In the genomic region with DNA sequence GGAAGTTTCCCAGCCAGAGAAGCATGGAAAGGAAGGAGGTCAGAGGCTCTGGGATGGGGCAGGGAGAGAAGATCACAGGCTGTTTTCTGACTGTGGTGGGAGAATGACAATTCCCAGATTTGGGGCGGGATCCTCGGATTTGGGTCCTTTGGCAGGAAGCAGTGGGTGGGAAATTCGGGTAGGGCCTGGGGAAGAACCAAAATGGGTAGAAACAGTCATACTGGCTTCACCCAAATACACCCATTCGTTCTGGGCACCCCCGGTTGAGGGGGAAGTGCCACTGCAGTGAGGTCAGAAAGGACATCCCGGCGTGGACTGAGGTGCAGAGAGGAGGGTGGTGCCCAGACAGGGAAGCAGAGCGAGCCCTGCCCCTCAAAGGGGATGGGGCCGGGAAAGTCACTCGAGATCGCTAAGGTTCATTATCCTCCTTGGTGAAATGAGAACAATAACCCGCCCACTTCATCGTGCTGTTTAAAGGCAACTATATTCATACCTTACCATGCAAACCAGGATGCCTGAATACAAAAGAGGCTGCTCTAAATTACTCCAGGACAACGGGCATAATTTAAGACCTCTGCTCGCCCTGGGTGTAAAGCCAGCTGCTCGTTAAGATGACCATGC, we compare ENCODE assay signal across 18 cellular contexts.
"Had no signal": no experiment of that assay in that cellular context is flagged by ENCODE, and none has a peak within 500 bp of the region (broad histone marks: within the 10 kb centered on the region; RNA-seq: fewer than 3 reads in every experiment).

No MANE protein-coding gene starts in this region.

- H3K9me3 ChIP-seq: neutrophil, transverse colon had no signal

- H3K36me3 ChIP-seq: transverse colon had no signal

- H3K27me3 Mint-ChIP-seq: activated B cell treated with CpG ODN at 0.5 μM for 24 hours; activated CD4-positive, alpha-beta T cell treated with anti-CD3 and anti-CD28 coated beads, Interleukin-2, amount 10 ng/mL, durations not matched to agents 24 days and 14 days; activated naive CD8-positive, alpha-beta T cell; central memory CD8-positive, alpha-beta T cell; stimulated activated naive B cell treated with anti-CD40 and anti-IgM and Interleukin-4, amounts not matched to agents 10 μg/mL and 1 μg/mL and 100 μg/mL, for 72 hours; T-helper 17 cell had no signal

- H3K4me3 Mint-ChIP-seq: activated B cell treated with CpG ODN at 0.5 μM for 24 hours; activated CD4-positive, alpha-beta T cell treated with anti-CD3 and anti-CD28 coated beads, Interleukin-2, amount 10 ng/mL, durations not matched to agents 24 days and 14 days; activated naive CD8-positive, alpha-beta T cell; central memory CD8-positive, alpha-beta T cell; stimulated activated naive B cell treated with anti-CD40 and anti-IgM and Interleukin-4, amounts not matched to agents 10 μg/mL and 1 μg/mL and 100 μg/mL, for 72 hours had no signal

- H3K4me3 ChIP-seq: coronary artery, transverse colon had no signal

- DNase-seq: activated B cell treated with CpG ODN at 0.5 μM for 24 hours; activated CD4-positive, alpha-beta T cell treated with anti-CD3 and anti-CD28 coated beads, Interleukin-2, amount 10 ng/mL, durations not matched to agents 24 days and 14 days; activated effector memory CD4-positive, alpha-beta T cell treated with anti-CD3 and anti-CD28 coated beads, Interleukin-2, amount 50 U/mL, for 16 hours; activated T-cell treated with anti-CD3 and anti-CD28 coated beads, Interleukin-2, amount 50 U/mL, for 48 hours; anterior cingulate cortex; brain microvascular endothelial cell; effector memory CD4-positive, alpha-beta T cell; erythroblast; left colon; midbrain; stimulated activated naive B cell treated with anti-CD40 and anti-IgM and Interleukin-4, amounts not matched to agents 10 μg/mL and 1 μg/mL and 100 μg/mL, for 72 hours; substantia nigra; T-helper 17 cell; transverse colon had no signal

- H3K27ac ChIP-seq: brain microvascular endothelial cell, coronary artery, neutrophil, transverse colon had no signal

- H3K36me3 Mint-ChIP-seq: activated naive CD8-positive, alpha-beta T cell had no signal

- H3K27ac Mint-ChIP-seq: activated B cell treated with CpG ODN at 0.5 μM for 24 hours; activated CD4-positive, alpha-beta T cell treated with anti-CD3 and anti-CD28 coated beads, Interleukin-2, amount 10 ng/mL, durations not matched to agents 24 days and 14 days; activated naive CD8-positive, alpha-beta T cell; stimulated activated naive B cell treated with anti-CD40 and anti-IgM and Interleukin-4, amounts not matched to agents 10 μg/mL and 1 μg/mL and 100 μg/mL, for 72 hours; T-helper 17 cell had no signal

- ATAC-seq: left colon; stimulated activated naive B cell treated with anti-CD40 and anti-IgM and Interleukin-4, amounts not matched to agents 10 μg/mL and 1 μg/mL and 100 μg/mL, for 72 hours; T-helper 17 cell had no signal

- H3K27me3 ChIP-seq: brain microvascular endothelial cell, neutrophil, transverse colon had no signal

- H3K9me3 Mint-ChIP-seq: activated B cell treated with CpG ODN at 0.5 μM for 24 hours; activated CD4-positive, alpha-beta T cell treated with anti-CD3 and anti-CD28 coated beads, Interleukin-2, amount 10 ng/mL, durations not matched to agents 24 days and 14 days; central memory CD8-positive, alpha-beta T cell; stimulated activated naive B cell treated with anti-CD40 and anti-IgM and Interleukin-4, amounts not matched to agents 10 μg/mL and 1 μg/mL and 100 μg/mL, for 72 hours had no signal
